ENCODE assay signal across 17 cellular contexts in the genomic region with DNA sequence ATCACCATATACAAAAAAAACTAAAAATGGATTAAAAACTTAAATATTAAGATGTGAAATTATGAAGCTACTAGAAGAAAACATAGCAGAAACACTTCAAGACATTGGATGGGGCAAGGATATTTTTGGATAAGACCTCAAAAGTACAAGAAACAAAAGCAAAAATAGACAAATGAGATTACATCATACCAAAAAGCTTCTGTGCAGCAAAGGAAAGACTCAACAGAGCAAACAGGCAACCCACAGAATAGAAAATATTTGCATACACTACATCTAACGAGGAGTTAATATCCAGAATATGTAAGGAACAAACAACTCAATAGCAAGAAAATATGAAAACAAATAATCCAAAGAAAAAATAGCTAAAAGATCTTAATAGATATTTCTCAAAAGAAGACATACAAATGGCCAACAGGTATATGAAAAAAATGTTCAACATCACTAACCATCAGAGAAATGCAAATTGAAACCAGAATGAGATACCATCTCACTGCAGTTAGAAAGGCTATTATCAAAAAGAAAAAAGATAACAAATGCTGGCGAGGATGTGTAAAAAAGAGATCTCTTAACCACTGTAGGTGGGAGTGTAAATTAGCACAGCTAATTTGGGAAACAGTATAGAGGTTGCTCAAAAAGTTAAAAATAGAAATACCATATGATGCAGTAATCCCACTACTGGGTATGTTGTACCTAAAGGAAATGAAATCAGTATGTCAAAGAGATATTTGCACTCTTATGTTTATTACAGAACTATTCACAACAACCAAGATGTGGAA. TPM values are rescaled to one million over a fixed set of nuclear protein-coding genes. Genes with fewer than 3 reads are reported as not detected.
"Had no signal": no experiment of that assay in that cellular context is flagged by ENCODE, and none has a peak within 500 bp of the region (broad histone marks: within the 10 kb centered on the region; RNA-seq: fewer than 3 reads in every experiment).

No MANE protein-coding gene starts in this region.

- H3K4me1 Mint-ChIP-seq: nephron progenitor cell; stimulated activated memory B cell treated with anti-CD40 and anti-IgM and Interleukin-4, amounts not matched to agents 10 μg/mL and 1 μg/mL and 100 μg/mL, for 72 hours had no signal

- H3K9me3 ChIP-seq: lower lobe of right lung, thyroid gland, uterus had no signal

- H3K36me3 ChIP-seq: lower lobe of right lung, thyroid gland, uterus had no signal

- H3K36me3 Mint-ChIP-seq: stimulated activated memory B cell treated with anti-CD40 and anti-IgM and Interleukin-4, amounts not matched to agents 10 μg/mL and 1 μg/mL and 100 μg/mL, for 72 hours had no signal

- H3K4me3 Mint-ChIP-seq: activated naive CD4-positive, alpha-beta T cell treated with anti-CD3 and anti-CD28 coated beads for 36 hours; nephron progenitor cell; stimulated activated memory B cell treated with anti-CD40 and anti-IgM and Interleukin-4, amounts not matched to agents 10 μg/mL and 1 μg/mL and 100 μg/mL, for 72 hours had no signal

- H3K4me1 ChIP-seq: lower lobe of right lung, thyroid gland, uterus had no signal

- ATAC-seq: left colon; lower lobe of right lung; stimulated activated memory B cell treated with anti-CD40 and anti-IgM and Interleukin-4, amounts not matched to agents 10 μg/mL and 1 μg/mL and 100 μg/mL, for 72 hours had no signal

- DNase-seq: activated CD4-positive, alpha-beta T cell treated with anti-CD3 and anti-CD28 coated beads for 1 hour; activated CD4-positive, alpha-beta T cell treated with anti-CD3 and anti-CD28 coated beads, Interleukin-2, amount 50 U/mL, for 4 hours; activated naive CD4-positive, alpha-beta T cell treated with anti-CD3 and anti-CD28 coated beads for 36 hours; activated T-cell treated with anti-CD3 and anti-CD28 coated beads for 4 hours; foreskin melanocyte; left colon; lower lobe of right lung; nephron progenitor cell; occipital lobe; thyroid gland; uterus had no signal

- H3K27ac Mint-ChIP-seq: activated naive CD4-positive, alpha-beta T cell treated with anti-CD3 and anti-CD28 coated beads for 36 hours; stimulated activated memory B cell treated with anti-CD40 and anti-IgM and Interleukin-4, amounts not matched to agents 10 μg/mL and 1 μg/mL and 100 μg/mL, for 72 hours had no signal

- H3K4me3 ChIP-seq: lower lobe of right lung, thyroid gland, uterus had no signal

- H3K27me3 ChIP-seq: thyroid gland had no signal

- H3K27ac ChIP-seq: epithelial cell of prostate, lower lobe of right lung, thyroid gland, uterus had no signal

- H3K9me3 Mint-ChIP-seq: activated naive CD4-positive, alpha-beta T cell treated with anti-CD3 and anti-CD28 coated beads for 36 hours; nephron progenitor cell had no signal

- H3K27me3 Mint-ChIP-seq: stimulated activated memory B cell treated with anti-CD40 and anti-IgM and Interleukin-4, amounts not matched to agents 10 μg/mL and 1 μg/mL and 100 μg/mL, for 72 hours had no signal

RNA-seq across cellular contexts. Expression of gene LRCH2, which starts 17.8 kb away (rescaled TPM):
- total RNA-seq: activated naive CD4-positive, alpha-beta T cell treated with anti-CD3 and anti-CD28 coated beads for 36 hours had no signal

RNA-seq across cellular contexts. Expression of gene LUZP4, which starts 37.9 kb away (rescaled TPM):
- total RNA-seq: activated naive CD4-positive, alpha-beta T cell treated with anti-CD3 and anti-CD28 coated beads for 36 hours; chondrocyte; dermis microvascular lymphatic vessel endothelial cell; fibroblast of lung; left colon; lower lobe of right lung; occipital lobe; posterior vena cava; thyroid gland; uterus had no signal
- polyA plus RNA-seq: fibroblast of lung had no signal
